In genomic region chr20:17017232-17017631, GRCh38 we compare ENCODE assay signal across 38 cellular contexts.
"Had no signal": no experiment of that assay in that cellular context is flagged by ENCODE, and none has a peak within 500 bp of the region (broad histone marks: within the 10 kb centered on the region; RNA-seq: fewer than 3 reads in every experiment).

No MANE protein-coding gene starts in this region.

- DNase-seq: activated CD4-positive, alpha-beta memory T cell treated with anti-CD3 and anti-CD28 coated beads, Interleukin-2, amount 10 ng/mL, durations not matched to agents 7 days and 5 days; activated CD4-positive, alpha-beta T cell treated with anti-CD3 and anti-CD28 coated beads for 1 hour; activated CD4-positive, alpha-beta T cell treated with anti-CD3 and anti-CD28 coated beads for 36 hours; activated CD4-positive, alpha-beta T cell treated with anti-CD3 and anti-CD28 coated beads for 48 hours; activated CD4-positive, alpha-beta T cell treated with anti-CD3 and anti-CD28 coated beads, Interleukin-2, amount 10 ng/mL, durations not matched to agents 7 days and 5 days; activated CD4-positive, alpha-beta T cell treated with anti-CD3 and anti-CD28 coated beads, Interleukin-2, amount 50 U/mL, for 48 hours; activated CD4-positive, CD25-positive, alpha-beta regulatory T cell; activated CD8-positive, alpha-beta memory T cell treated with anti-CD3 and anti-CD28 coated beads for 24 hours; activated CD8-positive, alpha-beta memory T cell treated with anti-CD3 and anti-CD28 coated beads, Interleukin-2, amount 10 ng/mL, durations not matched to agents 7 days and 5 days; activated CD8-positive, alpha-beta memory T cell treated with anti-CD3 and anti-CD28 coated beads, Interleukin-2, amount 50 U/mL, for 48 hours; activated CD8-positive, alpha-beta T cell treated with anti-CD3 and anti-CD28 coated beads, Interleukin-2, amount 10 ng/mL, durations not matched to agents 7 days and 5 days; activated effector memory CD4-positive, alpha-beta T cell treated with anti-CD3 and anti-CD28 coated beads, Interleukin-2, amount 50 U/mL, for 16 hours; activated gamma-delta T cell treated with Interleukin-2 at 50 U/mL for 16 hours; activated naive CD4-positive, alpha-beta T cell; activated naive CD4-positive, alpha-beta T cell treated with anti-CD3 and anti-CD28 coated beads for 36 hours; activated naive CD4-positive, alpha-beta T cell treated with anti-CD3 and anti-CD28 coated beads, Interleukin-2, amount 50 U/mL, for 16 hours; activated naive CD8-positive, alpha-beta T cell treated with anti-CD3 and anti-CD28 coated beads for 36 hours; activated T-cell treated with anti-CD3 and anti-CD28 coated beads, Interleukin-2, amount 50 U/mL, for 4 hours; activated T-cell treated with anti-CD3 and anti-CD28 coated beads, Interleukin-2, amount 50 U/mL, for 72 hours; adrenal gland; amniotic stem cell; aorta; body of pancreas; brain microvascular endothelial cell; central memory CD4-positive, alpha-beta T cell; T-helper 1 cell; T-helper 2 cell; T-helper 9 cell had no signal

- ATAC-seq: activated CD4-positive, alpha-beta T cell treated with anti-CD3 and anti-CD28 coated beads for 36 hours; activated CD4-positive, CD25-positive, alpha-beta regulatory T cell treated with anti-CD3 and anti-CD28 coated beads, Interleukin-2, amount 50 U/mL, for 24 hours; activated CD8-positive, alpha-beta memory T cell treated with anti-CD3 and anti-CD28 coated beads, Interleukin-2, amount 10 ng/mL, durations not matched to agents 7 days and 5 days; activated CD8-positive, alpha-beta T cell treated with anti-CD3 and anti-CD28 coated beads, Interleukin-2, amount 10 ng/mL, durations not matched to agents 7 days and 5 days; activated naive CD4-positive, alpha-beta T cell treated with anti-CD3 and anti-CD28 coated beads, Interleukin-2, amount 50 U/mL, for 72 hours; activated T-cell treated with anti-CD3 and anti-CD28 coated beads, Interleukin-2, amount 50 U/mL, for 4 hours; activated T-cell treated with anti-CD3 and anti-CD28 coated beads, Interleukin-2, amount 50 U/mL, for 72 hours; activated T-helper 17 cell treated with anti-CD3 and anti-CD28 coated beads, Interleukin-2, amount 50 U/mL, for 72 hours; body of pancreas had no signal

- H3K9me3 ChIP-seq: adrenal gland, body of pancreas, breast epithelium had no signal

- H3K36me3 Mint-ChIP-seq: activated CD8-positive, alpha-beta memory T cell treated with anti-CD3 and anti-CD28 coated beads, Interleukin-2, amount 10 ng/mL, durations not matched to agents 7 days and 5 days; activated naive CD4-positive, alpha-beta T cell treated with anti-CD3 and anti-CD28 coated beads, Interleukin-2, amount 50 U/mL, for 72 hours; activated naive CD8-positive, alpha-beta T cell treated with anti-CD3 and anti-CD28 coated beads for 36 hours had no signal

- H3K27ac ChIP-seq: adrenal gland, body of pancreas, brain microvascular endothelial cell, breast epithelium, VCaP had no signal

- H3K27me3 ChIP-seq: adrenal gland, body of pancreas, brain microvascular endothelial cell, breast epithelium had no signal

- H3K9me3 Mint-ChIP-seq: activated CD4-positive, alpha-beta memory T cell treated with anti-CD3 and anti-CD28 coated beads, Interleukin-2, amount 10 ng/mL, durations not matched to agents 7 days and 5 days; activated CD4-positive, alpha-beta T cell treated with anti-CD3 and anti-CD28 coated beads, Interleukin-2, amount 10 ng/mL, durations not matched to agents 7 days and 5 days; activated naive CD4-positive, alpha-beta T cell treated with anti-CD3 and anti-CD28 coated beads for 36 hours; activated naive CD8-positive, alpha-beta T cell treated with anti-CD3 and anti-CD28 coated beads for 36 hours; activated T-helper 1 cell treated with anti-CD3 and anti-CD28 coated beads, Interleukin-12 subunit alpha, Interleukin-12 subunit beta, Interleukin-2, Interleukin-4 antibody, amounts not matched to agents 30 ng/mL and 10 ng/mL and 1 ng/mL, durations not matched to agents 14 hours and 24 hours and 36 hours; T-helper 1 cell treated with Interleukin-12 subunit alpha and Interleukin-12 subunit beta and Interleukin-4 antibody, amounts not matched to agents 30 μg/mL and 1 μg/mL, for 36 hours; T-helper 2 cell treated with Interferon-gamma antibody and Interleukin-4, amounts not matched to agents 5 μg/mL and 100 μg/mL, for 36 hours had no signal

- H3K4me1 Mint-ChIP-seq: activated CD4-positive, alpha-beta memory T cell treated with anti-CD3 and anti-CD28 coated beads, Interleukin-2, amount 10 ng/mL, durations not matched to agents 7 days and 5 days; activated CD4-positive, alpha-beta T cell treated with anti-CD3 and anti-CD28 coated beads for 36 hours; activated CD4-positive, alpha-beta T cell treated with anti-CD3 and anti-CD28 coated beads, Interleukin-2, amount 10 ng/mL, durations not matched to agents 7 days and 5 days; activated CD8-positive, alpha-beta memory T cell treated with anti-CD3 and anti-CD28 coated beads, Interleukin-2, amount 10 ng/mL, durations not matched to agents 7 days and 5 days; activated naive CD8-positive, alpha-beta T cell treated with anti-CD3 and anti-CD28 coated beads for 36 hours; activated T-helper 17 cell treated with anti-CD3 and anti-CD28 coated beads, Interleukin-2, amount 50 U/mL, for 72 hours had no signal

- FAIRE-seq: astrocyte, TTC549 had no signal

- H3K27me3 Mint-ChIP-seq: activated CD4-positive, alpha-beta memory T cell treated with anti-CD3 and anti-CD28 coated beads, Interleukin-2, amount 10 ng/mL, durations not matched to agents 7 days and 5 days; activated CD4-positive, alpha-beta T cell treated with anti-CD3 and anti-CD28 coated beads for 36 hours; activated CD4-positive, alpha-beta T cell treated with anti-CD3 and anti-CD28 coated beads, Interleukin-2, amount 10 ng/mL, durations not matched to agents 7 days and 5 days; activated CD8-positive, alpha-beta memory T cell treated with anti-CD3 and anti-CD28 coated beads, Interleukin-2, amount 10 ng/mL, durations not matched to agents 7 days and 5 days; activated naive CD8-positive, alpha-beta T cell treated with anti-CD3 and anti-CD28 coated beads for 36 hours had no signal

- H3K36me3 ChIP-seq: adrenal gland, brain microvascular endothelial cell, breast epithelium had no signal

- H3K4me3 ChIP-seq: adrenal gland, body of pancreas, breast epithelium had no signal

- H3K27ac Mint-ChIP-seq: activated CD4-positive, alpha-beta memory T cell treated with anti-CD3 and anti-CD28 coated beads, Interleukin-2, amount 10 ng/mL, durations not matched to agents 7 days and 5 days; activated CD4-positive, alpha-beta T cell treated with anti-CD3 and anti-CD28 coated beads for 36 hours; activated CD4-positive, alpha-beta T cell treated with anti-CD3 and anti-CD28 coated beads, Interleukin-2, amount 10 ng/mL, durations not matched to agents 7 days and 5 days; activated CD8-positive, alpha-beta memory T cell treated with anti-CD3 and anti-CD28 coated beads, Interleukin-2, amount 10 ng/mL, durations not matched to agents 7 days and 5 days; activated CD8-positive, alpha-beta T cell treated with anti-CD3 and anti-CD28 coated beads, Interleukin-2, amount 10 ng/mL, durations not matched to agents 7 days and 5 days; activated naive CD4-positive, alpha-beta T cell treated with anti-CD3 and anti-CD28 coated beads for 36 hours; activated naive CD4-positive, alpha-beta T cell treated with anti-CD3 and anti-CD28 coated beads, Interleukin-2, amount 50 U/mL, for 72 hours; activated naive CD8-positive, alpha-beta T cell treated with anti-CD3 and anti-CD28 coated beads for 36 hours; activated T-cell treated with anti-CD3 and anti-CD28 coated beads, Interleukin-2, amount 50 U/mL, for 72 hours; activated T-helper 1 cell treated with anti-CD3 and anti-CD28 coated beads, Interleukin-12 subunit alpha, Interleukin-12 subunit beta, Interleukin-2, Interleukin-4 antibody, amounts not matched to agents 30 ng/mL and 10 ng/mL and 1 ng/mL, durations not matched to agents 14 hours and 24 hours and 36 hours; activated T-helper 17 cell treated with anti-CD3 and anti-CD28 coated beads, Interleukin-2, amount 50 U/mL, for 72 hours; T-helper 1 cell treated with Interleukin-12 subunit alpha and Interleukin-12 subunit beta and Interleukin-4 antibody, amounts not matched to agents 30 μg/mL and 1 μg/mL, for 36 hours; T-helper 2 cell treated with Interferon-gamma antibody and Interleukin-4, amounts not matched to agents 5 μg/mL and 100 μg/mL, for 36 hours had no signal

- H3K4me1 ChIP-seq: adrenal gland, body of pancreas, breast epithelium had no signal

- H3K4me3 Mint-ChIP-seq: activated CD4-positive, alpha-beta memory T cell treated with anti-CD3 and anti-CD28 coated beads, Interleukin-2, amount 10 ng/mL, durations not matched to agents 7 days and 5 days; activated CD4-positive, alpha-beta T cell treated with anti-CD3 and anti-CD28 coated beads for 36 hours; activated CD4-positive, alpha-beta T cell treated with anti-CD3 and anti-CD28 coated beads, Interleukin-2, amount 10 ng/mL, durations not matched to agents 7 days and 5 days; activated CD8-positive, alpha-beta memory T cell treated with anti-CD3 and anti-CD28 coated beads, Interleukin-2, amount 10 ng/mL, durations not matched to agents 7 days and 5 days; activated CD8-positive, alpha-beta T cell treated with anti-CD3 and anti-CD28 coated beads, Interleukin-2, amount 10 ng/mL, durations not matched to agents 7 days and 5 days; activated naive CD4-positive, alpha-beta T cell treated with anti-CD3 and anti-CD28 coated beads for 36 hours; activated naive CD8-positive, alpha-beta T cell treated with anti-CD3 and anti-CD28 coated beads for 36 hours; activated T-cell treated with anti-CD3 and anti-CD28 coated beads, Interleukin-2, amount 50 U/mL, for 4 hours; activated T-cell treated with anti-CD3 and anti-CD28 coated beads, Interleukin-2, amount 50 U/mL, for 72 hours; activated T-helper 1 cell treated with anti-CD3 and anti-CD28 coated beads, Interleukin-12 subunit alpha, Interleukin-12 subunit beta, Interleukin-2, Interleukin-4 antibody, amounts not matched to agents 30 ng/mL and 10 ng/mL and 1 ng/mL, durations not matched to agents 14 hours and 24 hours and 36 hours; activated T-helper 17 cell treated with anti-CD3 and anti-CD28 coated beads, Interleukin-2, amount 50 U/mL, for 72 hours; T-helper 1 cell treated with Interleukin-12 subunit alpha and Interleukin-12 subunit beta and Interleukin-4 antibody, amounts not matched to agents 30 μg/mL and 1 μg/mL, for 36 hours; T-helper 2 cell treated with Interferon-gamma antibody and Interleukin-4, amounts not matched to agents 5 μg/mL and 100 μg/mL, for 36 hours had no signal
